9 cellular contexts compared by ENCODE assay signal in genomic region chr7:24653316-24654085, GRCh38.
DNase-seq lines count a peak whose midpoint lies in the region; ATAC-seq, FAIRE-seq and TF ChIP-seq lines count a peak whose summit lies in the region.
"Had no signal": no experiment of that assay in that cellular context is flagged by ENCODE, and none has a peak within 500 bp of the region (broad histone marks: within the 10 kb centered on the region; RNA-seq: fewer than 3 reads in every experiment).

No MANE protein-coding gene starts in this region.

- H3K4me3 Mint-ChIP-seq in GM23338 = no peak overlapping the region

- H3F3A ChIP-seq in GM23338 (replicated peaks; ENCODE audit: low read depth) = no peaks in the 10 kb centered on the region

- H3K27ac ChIP-seq in GM23338 (ENCODE audit: low read depth) (peak overlapping the region; percentile 37; the same call in 1 of the 2 replicates), right lobe of liver (no peak overlapping the region)
- H3K27ac ChIP-seq: neutrophil had no signal

- H3K79me2 ChIP-seq in GM23338 (replicated peaks; ENCODE audit: insufficient read depth) = peaks cover 27% of the 10 kb centered on the region

- H3K27me3 ChIP-seq in GM23338 (ENCODE audit: insufficient read depth) = no peaks in the 10 kb centered on the region
- no peaks in the 10 kb centered on the region for H3K27me3 ChIP-seq in right lobe of liver
- H3K27me3 ChIP-seq: neutrophil had no signal

- in situ Hi-C loops in astrocyte of the spinal cord (cut with HindIII; ENCODE audit: low sequenced_read_pairs) = no loop called here

- no peaks in the 10 kb centered on the region for H3K9me3 ChIP-seq in right lobe of liver
- H3K9me3 ChIP-seq: neutrophil had no signal

- no peak for TF ChIP-seq POLR2A in right lobe of liver (IDR thresholded peaks at IDR 0.05)

- 36% methylated on average over 4 of the region's 4 CpGs for WGBS in right lobe of liver (ENCODE audit: insufficient coverage, low coverage, low lambda C conversion rate, missing lambda C conversion rate)

- H3K27me3 Mint-ChIP-seq in GM23338 (ENCODE audit: insufficient read depth, low read depth, poor library complexity) = peaks cover 3% of the 10 kb centered on the region

- no peaks in the 10 kb centered on the region for H4K20me1 ChIP-seq in GM23338 (replicated peaks; ENCODE audit: insufficient read depth)

- intact Hi-C loops in right lobe of liver (cut with DNase I) = no loop called here

- H3K4me1 ChIP-seq in GM23338 (ENCODE audit: insufficient read depth) (no peaks in the 10 kb centered on the region), right lobe of liver (no peaks in the 10 kb centered on the region)

- ATAC-seq in GM23338 = no peak
- ATAC-seq in right lobe of liver = no peak

- TF ChIP-seq CTCF in GM23338 (conservative IDR thresholded peaks at IDR 0.05; ENCODE audit: low read depth in 2 of 2) = no peak
- no peak for TF ChIP-seq CTCF in astrocyte of the spinal cord (IDR thresholded peaks at IDR 0.05; ENCODE audit: low read depth, low read length)
- TF ChIP-seq CTCF in right lobe of liver (IDR thresholded peaks at IDR 0.05) = no peak

- peak; percentile 13 for DNase-seq in AG08396 (ENCODE audit: low spot score)
- DNase-seq in GM23338 (ENCODE audit: low spot score) = no peak
- no peak for DNase-seq in astrocyte of the spinal cord (ENCODE audit: low read depth, low spot score)
- peak; percentile 64 for DNase-seq in middle frontal gyrus (ENCODE audit: extremely low spot score, low spot score)
- DNase-seq in right lobe of liver = no peak
- no peak for DNase-seq in NCI-H526 (lab: John Stamatoyannopoulos, UW)
- no peak for DNase-seq in NK-92 (lab: John Stamatoyannopoulos, UW; ENCODE audit: unreplicated experiment)
- no peak for DNase-seq in RCC 7860 (ENCODE audit: low spot score)

- H3K4me2 ChIP-seq in GM23338 = no peak overlapping the region

- no peak overlapping the region for H3K27ac Mint-ChIP-seq in GM23338

- H3K4me1 Mint-ChIP-seq in GM23338 = peaks cover 17% of the 10 kb centered on the region; the same call in 2 of the 3 replicates

- H3K36me3 Mint-ChIP-seq in GM23338 (ENCODE audit: low read depth) = peaks cover 15% of the 10 kb centered on the region; the same call in 2 of the 3 replicates

- H2AFZ ChIP-seq in GM23338 = no peak overlapping the region

- FAIRE-seq in RCC 7860 (lab: Jason Lieb, UNC) = no peak

- H3K4me3 ChIP-seq in GM23338 (no peak overlapping the region), astrocyte of the spinal cord (ENCODE audit: low read depth, low read length) (peak overlapping the region; percentile 17), right lobe of liver (no peak overlapping the region)

- no peaks in the 10 kb centered on the region for H3K36me3 ChIP-seq in GM23338 (ENCODE audit: insufficient read depth)
- no peaks in the 10 kb centered on the region for H3K36me3 ChIP-seq in right lobe of liver
- H3K36me3 ChIP-seq: neutrophil had no signal

- H3K9me2 ChIP-seq in GM23338 (ENCODE audit: insufficient read depth) = no peaks in the 10 kb centered on the region

- H3K9me3 Mint-ChIP-seq in GM23338 = no peaks in the 10 kb centered on the region

TF ChIP-seq in GM23338, 12 proteins besides CTCF, POLR2A, EP300 and RAD21 (continues in another document):
- no peak for TF ChIP-seq REST (IDR thresholded peaks at IDR 0.05; ENCODE audit: unreplicated experiment)
- no peak for TF ChIP-seq STAT1 (IDR thresholded peaks at IDR 0.05; ENCODE audit: unreplicated experiment)
- no peak for TF ChIP-seq ETS1 (IDR thresholded peaks at IDR 0.05)
- TF ChIP-seq ZNF331 (CRISPR knock-in tag; IDR thresholded peaks at IDR 0.05; ENCODE audit: low read depth) = no peak
- TF ChIP-seq, protein P1, sequence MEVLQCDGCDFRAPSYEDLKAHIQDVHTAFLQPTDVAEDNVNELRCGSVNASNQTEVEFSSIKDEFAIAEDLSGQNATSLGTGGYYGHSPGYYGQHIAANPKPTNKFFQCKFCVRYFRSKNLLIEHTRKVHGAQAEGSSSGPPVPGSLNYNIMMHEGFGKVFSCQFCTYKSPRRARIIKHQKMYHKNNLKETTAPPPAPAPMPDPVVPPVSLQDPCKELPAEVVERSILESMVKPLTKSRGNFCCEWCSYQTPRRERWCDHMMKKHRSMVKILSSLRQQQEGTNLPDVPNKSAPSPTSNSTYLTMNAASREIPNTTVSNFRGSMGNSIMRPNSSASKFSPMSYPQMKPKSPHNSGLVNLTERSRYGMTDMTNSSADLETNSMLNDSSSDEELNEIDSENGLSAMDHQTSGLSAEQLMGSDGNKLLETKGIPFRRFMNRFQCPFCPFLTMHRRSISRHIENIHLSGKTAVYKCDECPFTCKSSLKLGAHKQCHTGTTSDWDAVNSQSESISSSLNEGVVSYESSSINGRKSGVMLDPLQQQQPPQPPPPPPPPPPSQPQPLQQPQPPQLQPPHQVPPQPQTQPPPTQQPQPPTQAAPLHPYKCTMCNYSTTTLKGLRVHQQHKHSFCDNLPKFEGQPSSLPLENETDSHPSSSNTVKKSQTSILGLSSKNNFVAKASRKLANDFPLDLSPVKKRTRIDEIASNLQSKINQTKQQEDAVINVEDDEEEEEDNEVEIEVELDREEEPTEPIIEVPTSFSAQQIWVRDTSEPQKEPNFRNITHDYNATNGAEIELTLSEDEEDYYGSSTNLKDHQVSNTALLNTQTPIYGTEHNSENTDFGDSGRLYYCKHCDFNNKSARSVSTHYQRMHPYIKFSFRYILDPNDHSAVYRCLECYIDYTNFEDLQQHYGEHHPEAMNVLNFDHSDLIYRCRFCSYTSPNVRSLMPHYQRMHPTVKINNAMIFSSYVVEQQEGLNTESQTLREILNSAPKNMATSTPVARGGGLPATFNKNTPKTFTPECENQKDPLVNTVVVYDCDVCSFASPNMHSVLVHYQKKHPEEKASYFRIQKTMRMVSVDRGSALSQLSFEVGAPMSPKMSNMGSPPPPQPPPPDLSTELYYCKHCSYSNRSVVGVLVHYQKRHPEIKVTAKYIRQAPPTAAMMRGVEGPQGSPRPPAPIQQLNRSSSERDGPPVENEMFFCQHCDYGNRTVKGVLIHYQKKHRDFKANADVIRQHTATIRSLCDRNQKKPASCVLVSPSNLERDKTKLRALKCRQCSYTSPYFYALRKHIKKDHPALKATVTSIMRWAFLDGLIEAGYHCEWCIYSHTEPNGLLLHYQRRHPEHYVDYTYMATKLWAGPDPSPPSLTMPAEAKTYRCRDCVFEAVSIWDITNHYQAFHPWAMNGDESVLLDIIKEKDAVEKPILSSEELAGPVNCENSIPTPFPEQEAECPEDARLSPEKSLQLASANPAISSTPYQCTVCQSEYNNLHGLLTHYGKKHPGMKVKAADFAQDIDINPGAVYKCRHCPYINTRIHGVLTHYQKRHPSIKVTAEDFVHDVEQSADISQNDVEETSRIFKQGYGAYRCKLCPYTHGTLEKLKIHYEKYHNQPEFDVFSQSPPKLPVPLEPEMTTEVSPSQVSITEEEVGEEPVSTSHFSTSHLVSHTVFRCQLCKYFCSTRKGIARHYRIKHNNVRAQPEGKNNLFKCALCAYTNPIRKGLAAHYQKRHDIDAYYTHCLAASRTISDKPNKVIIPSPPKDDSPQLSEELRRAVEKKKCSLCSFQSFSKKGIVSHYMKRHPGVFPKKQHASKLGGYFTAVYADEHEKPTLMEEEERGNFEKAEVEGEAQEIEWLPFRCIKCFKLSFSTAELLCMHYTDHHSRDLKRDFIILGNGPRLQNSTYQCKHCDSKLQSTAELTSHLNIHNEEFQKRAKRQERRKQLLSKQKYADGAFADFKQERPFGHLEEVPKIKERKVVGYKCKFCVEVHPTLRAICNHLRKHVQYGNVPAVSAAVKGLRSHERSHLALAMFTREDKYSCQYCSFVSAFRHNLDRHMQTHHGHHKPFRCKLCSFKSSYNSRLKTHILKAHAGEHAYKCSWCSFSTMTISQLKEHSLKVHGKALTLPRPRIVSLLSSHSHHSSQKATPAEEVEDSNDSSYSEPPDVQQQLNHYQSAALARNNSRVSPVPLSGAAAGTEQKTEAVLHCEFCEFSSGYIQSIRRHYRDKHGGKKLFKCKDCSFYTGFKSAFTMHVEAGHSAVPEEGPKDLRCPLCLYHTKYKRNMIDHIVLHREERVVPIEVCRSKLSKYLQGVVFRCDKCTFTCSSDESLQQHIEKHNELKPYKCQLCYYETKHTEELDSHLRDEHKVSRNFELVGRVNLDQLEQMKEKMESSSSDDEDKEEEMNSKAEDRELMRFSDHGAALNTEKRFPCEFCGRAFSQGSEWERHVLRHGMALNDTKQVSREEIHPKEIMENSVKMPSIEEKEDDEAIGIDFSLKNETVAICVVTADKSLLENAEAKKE (CRISPR knock-in tag; IDR thresholded peaks at IDR 0.05) = no peak
- TF ChIP-seq POLR2AphosphoS5 (IDR thresholded peaks at IDR 0.05; ENCODE audit: low read depth) = no peak

Comparison
In these comparisons a context has a peak if more than half of its experiments do, and no peak if none do; other contexts are left out.
1. DNase-seq: peak in AG08396 (single experiment) and middle frontal gyrus (single experiment); none in GM23338 (single experiment), astrocyte of the spinal cord (single experiment), right lobe of liver (0 of 3), NCI-H526 (0 of 2), NK-92 (single experiment) and RCC 7860 (single experiment).